ENCODE assay signal across 21 cellular contexts in the genomic region with DNA sequence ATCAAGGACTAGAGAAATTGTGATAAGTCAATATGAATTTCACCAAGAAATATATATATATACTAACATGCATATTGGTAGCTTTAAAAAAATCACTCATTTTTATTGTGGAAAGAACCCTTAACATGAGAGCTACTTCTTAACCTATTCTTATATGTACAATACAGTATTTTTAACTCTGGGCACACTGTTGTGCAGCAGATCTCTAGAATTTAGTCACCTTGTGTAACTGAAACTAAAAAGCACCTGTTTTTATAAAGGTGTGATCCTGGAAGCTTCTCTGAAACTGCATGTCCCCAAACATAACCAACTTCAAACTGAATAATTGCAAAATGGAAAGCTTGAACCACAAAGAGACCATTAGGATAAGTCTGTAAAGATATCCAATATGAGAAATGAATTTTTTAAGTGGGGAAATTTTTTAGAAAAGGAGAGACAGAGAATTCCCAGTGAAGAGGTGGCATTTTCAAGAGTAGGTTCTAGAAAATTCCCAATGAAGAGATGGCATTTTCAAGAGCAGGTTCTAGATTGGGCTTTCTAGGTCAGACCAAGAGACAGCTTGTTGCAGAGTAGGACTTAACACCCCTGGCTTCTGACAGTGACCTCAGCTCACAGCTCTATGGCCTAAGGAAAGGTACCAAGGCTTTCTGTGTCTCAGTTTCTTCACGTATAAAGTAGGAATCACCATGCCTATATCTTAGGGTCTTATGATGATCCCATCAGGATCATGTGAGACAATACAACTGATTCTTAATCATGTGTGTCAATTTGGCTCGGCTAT. TPM values are rescaled to one million over a fixed set of nuclear protein-coding genes. Genes with fewer than 3 reads are reported as not detected.
DNase-seq lines count a peak whose midpoint lies in the region; ATAC-seq, FAIRE-seq and TF ChIP-seq lines count a peak whose summit lies in the region.
"Had no signal": no experiment of that assay in that cellular context is flagged by ENCODE, and none has a peak within 500 bp of the region (broad histone marks: within the 10 kb centered on the region; RNA-seq: fewer than 3 reads in every experiment).

No MANE protein-coding gene starts in this region.

- WGBS in GM12878 (ENCODE audit: insufficient coverage, insufficient replicate concordance, low lambda C conversion rate, missing lambda C conversion rate) = 7% methylated on average over 2 of the region's 2 CpGs

- peak; percentile 72 for ATAC-seq in GM19025 (IDR thresholded peaks at IDR 0.05; ENCODE audit: low read depth, unreplicated experiment)
- peak; percentile 94 for ATAC-seq in GM21717 (IDR thresholded peaks at IDR 0.05; ENCODE audit: unreplicated experiment)
- ATAC-seq in HG03066 (IDR thresholded peaks at IDR 0.05; ENCODE audit: low read depth, unreplicated experiment) = peak; percentile 87
- ATAC-seq in GM12878 = peak; percentile 56
- ATAC-seq in GM21526 (IDR thresholded peaks at IDR 0.05; ENCODE audit: low FRiP score, unreplicated experiment) = no peak
- ATAC-seq: esophagus mucosa, gastroesophageal sphincter, left cardiac atrium had no signal

- no peaks in the 10 kb centered on the region for H3K9me3 ChIP-seq in GM12878 (replicated peaks; ENCODE audit: control insufficient read depth, insufficient read depth, low read length)
- H3K9me3 ChIP-seq: gastroesophageal sphincter, prostate gland had no signal

- no peak for DNase-seq in GM12878 (ENCODE audit: low read depth, low spot score)
- no peak for DNase-seq in DMS79 treated with DMSO at 0.1 percent for 48 hours (lab: John Stamatoyannopoulos, UW)
- DNase-seq in A172 (ENCODE audit: low spot score) = no peak
- DNase-seq: activated CD4-positive, alpha-beta T cell treated with anti-CD3 and anti-CD28 coated beads, Interleukin-2, amount 50 U/mL, for 1 hour; activated naive CD4-positive, alpha-beta T cell; aorta; effector CD4-positive, alpha-beta T cell; left cardiac atrium; MV-4-11; NCI-H2029 treated with DMSO at 0.1 percent for 48 hours; NCI-H510A; stimulated activated CD4-positive, alpha-beta T cell treated with anti-CD3 and anti-CD28 coated beads, Interleukin-4, amount 100 ng/mL, for 24 hours had no signal

- no TSS peak for BruUV-seq in GM12878 (replicated peaks; lab: Mats Ljungman, UMichigan)

- H3K27ac ChIP-seq in GM12878 (ENCODE audit: control insufficient read depth, insufficient read depth) = no peak overlapping the region
- H3K27ac ChIP-seq: gastroesophageal sphincter, prostate gland, skin epidermis had no signal

- H3K36me3 ChIP-seq in GM12878 (ENCODE audit: control insufficient read depth in 2 of 2, insufficient read depth in 2 of 2, low read length in 1 of 2) = no peaks in the 10 kb centered on the region
- H3K36me3 ChIP-seq: gastroesophageal sphincter, prostate gland had no signal

- H3K4me2 ChIP-seq in GM12878 (ENCODE audit: control insufficient read depth, insufficient read depth) = no peak overlapping the region

- no peak for TF ChIP-seq CTCF in GM12878 (IDR thresholded peaks at IDR 0.05 in 2 of 3, conservative IDR thresholded peaks at IDR 0.05 in 1 of 3; ENCODE audit: control insufficient read depth in 2 of 3, extremely low read depth in 1 of 3, insufficient read depth in 1 of 3, low read depth in 3 of 3, low read length in 3 of 3)

- no peaks in the 10 kb centered on the region for H3K27me3 ChIP-seq in GM12878 (replicated peaks in 1 of 2; ENCODE audit: control insufficient read depth in 2 of 2, insufficient read depth in 2 of 2, low read length in 1 of 2)
- H3K27me3 ChIP-seq: gastroesophageal sphincter had no signal

- intact Hi-C loops in GM12878 (cut with micrococcal nuclease; ENCODE audit: unreplicated experiment) = no loop called here

- 0 out of 4 replicates have a peak, but pooled peaks of 1 of the 2 experiments have one; percentile 18 for TF ChIP-seq EP300 in GM12878 (IDR thresholded peaks at IDR 0.05; ENCODE audit: borderline replicate concordance in 1 of 2, control insufficient read depth in 1 of 2, low read depth in 2 of 2, low read length in 2 of 2)

- SMC1A ChIA-PET in GM12878 (lab: Charles Lee; ENCODE audit: uncharacterized antibody, unreplicated experiment) = no interaction called here

- H3K79me2 ChIP-seq in GM12878 (ENCODE audit: control insufficient read depth, insufficient read depth, low read length) = no peaks in the 10 kb centered on the region

- TF ChIP-seq POLR2A in GM12878 (IDR thresholded peaks at IDR 0.05; ENCODE audit: low read depth, low read length) = no peak

- peak; percentile 70 for FAIRE-seq in GM12878 (lab: Jason Lieb, UNC)

- POLR2A ChIA-PET in GM12878 (lab: Charles Lee) = no interaction called here

- CTCF ChIA-PET in GM12878 (lab: Yijun Ruan, JAX) = no interaction called here

- H3K4me3 ChIP-seq in GM12878 = no peak overlapping the region
- H3K4me3 ChIP-seq: gastroesophageal sphincter, prostate gland, skin epidermis had no signal

- H4K20me1 ChIP-seq in GM12878 (ENCODE audit: control insufficient read depth, insufficient read depth) = no peaks in the 10 kb centered on the region

- RAD21 ChIA-PET in GM12878 (lab: Charles Lee; ENCODE audit: unreplicated experiment) = no interaction called here

- no peak overlapping the region for H3K9ac ChIP-seq in GM12878 (ENCODE audit: control insufficient read depth, insufficient read depth, low read length)

- no peaks in the 10 kb centered on the region for H3K4me1 ChIP-seq in GM12878 (ENCODE audit: control insufficient read depth, insufficient read depth, low read length)
- H3K4me1 ChIP-seq: gastroesophageal sphincter, prostate gland had no signal

- in situ Hi-C loops in GM12878 (cut with MboI) = no loop called here

- no peak for TF ChIP-seq RAD21 in GM12878 (IDR thresholded peaks at IDR 0.05; ENCODE audit: insufficient read depth, low read depth, low read length)

- no peak overlapping the region for H2AFZ ChIP-seq in GM12878 (ENCODE audit: control insufficient read depth, low read depth, low read length)

TF ChIP-seq in GM12878, 131 proteins besides CTCF, POLR2A, EP300 and RAD21 (continues in another document):
- TF ChIP-seq RFX5 (IDR thresholded peaks at IDR 0.05; ENCODE audit: low read depth, low read length) = no peak
- TF ChIP-seq MYB (IDR thresholded peaks at IDR 0.05; ENCODE audit: borderline replicate concordance, low read depth, low read length) = no peak
- no peak for TF ChIP-seq EGR1 (IDR thresholded peaks at IDR 0.05; ENCODE audit: borderline replicate concordance in 1 of 2, low read depth in 2 of 2, low read length in 2 of 2)
- no peak for TF ChIP-seq NFXL1 (IDR thresholded peaks at IDR 0.05; ENCODE audit: borderline replicate concordance)
- TF ChIP-seq, protein P1, sequence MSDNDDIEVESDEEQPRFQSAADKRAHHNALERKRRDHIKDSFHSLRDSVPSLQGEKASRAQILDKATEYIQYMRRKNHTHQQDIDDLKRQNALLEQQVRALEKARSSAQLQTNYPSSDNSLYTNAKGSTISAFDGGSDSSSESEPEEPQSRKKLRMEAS (IDR thresholded peaks at IDR 0.05; ENCODE audit: low read depth, low read length) = no peak
- TF ChIP-seq RB1 (IDR thresholded peaks at IDR 0.05; ENCODE audit: borderline replicate concordance) = no peak
- TF ChIP-seq CHD2 (IDR thresholded peaks at IDR 0.05; ENCODE audit: borderline replicate concordance, low read depth, low read length) = no peak
- TF ChIP-seq, protein P2, sequence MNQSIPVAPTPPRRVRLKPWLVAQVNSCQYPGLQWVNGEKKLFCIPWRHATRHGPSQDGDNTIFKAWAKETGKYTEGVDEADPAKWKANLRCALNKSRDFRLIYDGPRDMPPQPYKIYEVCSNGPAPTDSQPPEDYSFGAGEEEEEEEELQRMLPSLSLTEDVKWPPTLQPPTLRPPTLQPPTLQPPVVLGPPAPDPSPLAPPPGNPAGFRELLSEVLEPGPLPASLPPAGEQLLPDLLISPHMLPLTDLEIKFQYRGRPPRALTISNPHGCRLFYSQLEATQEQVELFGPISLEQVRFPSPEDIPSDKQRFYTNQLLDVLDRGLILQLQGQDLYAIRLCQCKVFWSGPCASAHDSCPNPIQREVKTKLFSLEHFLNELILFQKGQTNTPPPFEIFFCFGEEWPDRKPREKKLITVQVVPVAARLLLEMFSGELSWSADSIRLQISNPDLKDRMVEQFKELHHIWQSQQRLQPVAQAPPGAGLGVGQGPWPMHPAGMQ (IDR thresholded peaks at IDR 0.05; ENCODE audit: borderline replicate concordance) = no peak
- TF ChIP-seq, protein P3, sequence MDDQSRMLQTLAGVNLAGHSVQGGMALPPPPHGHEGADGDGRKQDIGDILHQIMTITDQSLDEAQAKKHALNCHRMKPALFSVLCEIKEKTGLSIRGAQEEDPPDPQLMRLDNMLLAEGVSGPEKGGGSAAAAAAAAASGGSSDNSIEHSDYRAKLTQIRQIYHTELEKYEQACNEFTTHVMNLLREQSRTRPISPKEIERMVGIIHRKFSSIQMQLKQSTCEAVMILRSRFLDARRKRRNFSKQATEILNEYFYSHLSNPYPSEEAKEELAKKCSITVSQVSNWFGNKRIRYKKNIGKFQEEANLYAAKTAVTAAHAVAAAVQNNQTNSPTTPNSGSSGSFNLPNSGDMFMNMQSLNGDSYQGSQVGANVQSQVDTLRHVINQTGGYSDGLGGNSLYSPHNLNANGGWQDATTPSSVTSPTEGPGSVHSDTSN (IDR thresholded peaks at IDR 0.05; ENCODE audit: insufficient replicate concordance, low read depth, low read length) = no peak
- no peak for TF ChIP-seq MTA2 (IDR thresholded peaks at IDR 0.05; ENCODE audit: low read depth)
- peak; percentile 40; the same call in 1 of the 2 replicates for TF ChIP-seq NFIC (IDR thresholded peaks at IDR 0.05; ENCODE audit: low read depth, low read length)

RNA-seq across cellular contexts. Expression of a gene that starts 22.0 kb away (rescaled TPM):
- not detected in 2 replicates for total RNA-seq in GM12878 (2013; cell fraction: nucleolus; rRNA removed)
- total RNA-seq in GM12878 (2014; rRNA removed) = 0.11 TPM in 1 of 2 replicates, not detected in the other
- 0.04 TPM in 1 of 2 replicates, not detected in the other for total RNA-seq in GM12878 (2014; rRNA removed; fragmentation: Illumina TruSeq; extraction: Trizol)
- total RNA-seq in GM12878 (2021) = 0.05 TPM in 1 of 2 replicates, not detected in the other
- polyA plus RNA-seq in GM12878 (2011; ENCODE audit: low read depth) = not detected
- polyA plus RNA-seq in GM12878 (2011; rRNA removed) = 0.01 TPM in 1 of 2 replicates, not detected in the other
- polyA plus RNA-seq in GM12878 (2011; cell fraction: cytosol; rRNA removed) = not detected in 2 replicates
- not detected in 2 replicates for polyA plus RNA-seq in GM12878 (2011; cell fraction: nucleus; rRNA removed)
- polyA plus RNA-seq in GM12878 (2012) = 0.28 TPM in 1 of 2 replicates, not detected in the other
- polyA plus RNA-seq in GM12878 (2014; fragmentation: Illumina TruSeq; extraction: Trizol) = not detected in 2 replicates
- polyA plus RNA-seq in GM12878 (2014; fragmentation: Nextera tagmentation; extraction: Ambion mirVana) = not detected
- not detected in 2 replicates for polyA plus RNA-seq in GM12878 (2014; rRNA removed)
- not detected for polyA plus RNA-seq in GM12878 (2016; fragmentation: Nextera tagmentation; extraction: Ambion mirVana)
- polyA minus RNA-seq in GM12878 (2011; rRNA and poly(A)+ RNA removed) = not detected in 2 replicates
- polyA minus RNA-seq in GM12878 (2011; cell fraction: cytosol; rRNA and poly(A)+ RNA removed) = not detected in 2 replicates
- polyA minus RNA-seq in GM12878 (2011; cell fraction: nucleus; rRNA and poly(A)+ RNA removed) = 0.10 TPM in 1 of 2 replicates, not detected in the other
- total RNA-seq in A172 (2014; rRNA removed; shearing (Covaris generic)) = 2.1 and 3.1 TPM in 2 replicates
- polyA plus RNA-seq: IgD-negative memory B cell had no signal
